19 cellular contexts compared by ENCODE assay signal in genomic region chr13:26887594-26887993, GRCh38.
DNase-seq lines count a peak whose midpoint lies in the region; ATAC-seq and TF ChIP-seq lines count a peak whose summit lies in the region.
"Had no signal": no experiment of that assay in that cellular context is flagged by ENCODE, and none has a peak within 500 bp of the region (broad histone marks: within the 10 kb centered on the region; RNA-seq: fewer than 3 reads in every experiment).

No MANE protein-coding gene starts in this region.

- H3K4me3 ChIP-seq in lung (no peak overlapping the region), upper lobe of right lung (no peak overlapping the region)
- H3K4me3 ChIP-seq: BLaER1, HAP-1 had no signal

- H3K27me3 ChIP-seq in lung (ENCODE audit: control insufficient read depth, insufficient read depth) (no peaks in the 10 kb centered on the region), upper lobe of right lung (no peaks in the 10 kb centered on the region)
- H3K27me3 ChIP-seq: BLaER1 had no signal

- no peaks in the 10 kb centered on the region for H3K36me3 Mint-ChIP-seq in nephron progenitor cell (ENCODE audit: low read depth)
- H3K36me3 Mint-ChIP-seq: CD4-positive, CD25-positive, alpha-beta regulatory T cell; CD8-positive, alpha-beta T cell had no signal

- TF ChIP-seq CTCF in lung (IDR thresholded peaks at IDR 0.05; ENCODE audit: control extremely low read depth, extremely low read depth), result no peak
- TF ChIP-seq CTCF in upper lobe of right lung (IDR thresholded peaks at IDR 0.05), result no peak
- TF ChIP-seq CTCF in nephron progenitor cell (IDR thresholded peaks at IDR 0.05), result no peak

- no peak overlapping the region for H3K4me3 Mint-ChIP-seq in nephron progenitor cell
- H3K4me3 Mint-ChIP-seq: B cell; CD4-positive, CD25-positive, alpha-beta regulatory T cell; CD8-positive, alpha-beta T cell had no signal

- H3K27ac ChIP-seq in lung (ENCODE audit: low read depth in 1 of 2, low read length in 1 of 2), result no peak overlapping the region
- H3K27ac ChIP-seq in upper lobe of right lung, result no peak overlapping the region
- H3K27ac ChIP-seq: 22Rv1, BLaER1, C4-2B had no signal

- peaks cover 8% of the 10 kb centered on the region for H3K9me3 Mint-ChIP-seq in nephron progenitor cell
- H3K9me3 Mint-ChIP-seq: CD8-positive, alpha-beta T cell had no signal

- H3K27me3 Mint-ChIP-seq in nephron progenitor cell (ENCODE audit: low read depth, poor library complexity), result peaks cover 13% of the 10 kb centered on the region
- H3K27me3 Mint-ChIP-seq: CD4-positive, CD25-positive, alpha-beta regulatory T cell had no signal

- 53% methylated on average over 3 of the region's 3 CpGs for WGBS in lung, 2 donors

- H3K36me3 ChIP-seq in lung (ENCODE audit: control insufficient read depth in 2 of 2, insufficient read depth in 2 of 2, low read length in 2 of 2) (no peaks in the 10 kb centered on the region), upper lobe of right lung (no peaks in the 10 kb centered on the region)
- H3K36me3 ChIP-seq: BLaER1, HAP-1 had no signal

- no peaks in the 10 kb centered on the region for H3K4me1 Mint-ChIP-seq in nephron progenitor cell
- H3K4me1 Mint-ChIP-seq: B cell; CD4-positive, CD25-positive, alpha-beta regulatory T cell had no signal

- intact Hi-C loops in upper lobe of right lung (cut with DNase I), result no loop called here

- ATAC-seq in lung (ENCODE audit: insufficient read depth, low FRiP score) (peak; percentile 28), upper lobe of right lung (peak; percentile 86)
- ATAC-seq: CD8-positive, alpha-beta T cell had no signal

- H3K27ac Mint-ChIP-seq in nephron progenitor cell, result no peak overlapping the region
- H3K27ac Mint-ChIP-seq: B cell; CD8-positive, alpha-beta T cell had no signal

- DNase-seq in NCI-H2107 treated with DMSO at 0.1 percent for 48 hours (lab: John Stamatoyannopoulos, UW; ENCODE audit: unreplicated experiment) (peak; percentile 14), NCI-H2107 (lab: John Stamatoyannopoulos, UW) (no peak), NCI-H524 treated with DMSO at 0.1 percent for 48 hours (lab: John Stamatoyannopoulos, UW) (peak; percentile 47), lung (ENCODE audit: low spot score) (peak; percentile 46), upper lobe of right lung (no peak), hippocampal formation (lab: John Stamatoyannopoulos, UW) (no peak), nephron progenitor cell (no peak), NCI-H226 (no peak)
- DNase-seq: Caco-2; CD4-positive, CD25-positive, alpha-beta regulatory T cell; CD8-positive, alpha-beta T cell; DMS153; DND-41; GOT3 had no signal

- H3K9me3 ChIP-seq in lung (ENCODE audit: control insufficient read depth in 2 of 2, insufficient read depth in 1 of 2, low read length in 1 of 2) (no peaks in the 10 kb centered on the region), upper lobe of right lung (no peaks in the 10 kb centered on the region)
- H3K9me3 ChIP-seq: BLaER1, HAP-1 had no signal

- H3K4me1 ChIP-seq in lung (ENCODE audit: control insufficient read depth in 2 of 2, insufficient read depth in 2 of 2, low read length in 2 of 2) (no peaks in the 10 kb centered on the region), upper lobe of right lung (no peaks in the 10 kb centered on the region)
- H3K4me1 ChIP-seq: BLaER1, Caco-2, HAP-1 had no signal

Comparison
In these comparisons a context has a peak if more than half of its experiments do, and no peak if none do; other contexts are left out.
1. DNase-seq: peak in NCI-H2107 treated with DMSO at 0.1 percent for 48 hours (single experiment), NCI-H524 treated with DMSO at 0.1 percent for 48 hours (single experiment) and lung (single experiment); none in NCI-H2107 (single experiment), upper lobe of right lung (single experiment), hippocampal formation (0 of 2), nephron progenitor cell (single experiment) and NCI-H226 (single experiment).